ENCODE assay signal across 12 cellular contexts in the genomic region with DNA sequence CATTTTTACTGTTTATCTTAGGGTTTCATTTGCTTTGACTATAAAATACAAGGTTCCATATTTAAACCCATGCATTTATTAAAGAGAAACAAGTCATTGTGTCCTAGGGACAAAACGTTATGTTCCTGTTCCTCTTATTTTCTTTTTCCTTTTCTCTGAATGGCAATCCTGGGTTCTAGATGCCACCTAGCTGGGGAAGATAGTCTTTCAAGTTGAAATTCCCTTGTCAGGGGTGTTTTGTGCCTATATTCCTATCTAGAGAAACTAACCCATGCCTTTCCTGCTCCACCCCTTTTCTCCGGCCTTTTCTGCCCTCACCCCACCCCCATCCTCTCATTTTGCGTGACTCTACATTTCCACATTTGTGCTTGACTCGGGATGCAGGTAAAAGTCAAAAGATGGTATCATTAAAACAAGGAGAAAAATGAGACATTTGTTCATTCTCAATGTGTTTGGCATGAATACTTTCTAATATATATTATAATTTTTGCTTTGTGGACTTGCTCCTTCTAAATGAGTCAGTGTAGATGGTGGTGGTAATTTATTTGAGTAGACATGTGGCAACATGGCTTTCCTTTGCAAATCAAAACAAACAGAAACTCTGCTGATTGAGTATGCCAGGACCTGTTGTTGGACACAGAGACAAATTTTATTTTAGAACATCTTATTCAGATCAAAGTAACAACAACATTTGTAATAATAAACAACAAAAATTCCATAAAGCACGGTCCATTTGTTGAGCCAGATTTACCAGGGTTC. TPM values are rescaled to one million over a fixed set of nuclear protein-coding genes. Genes with fewer than 3 reads are reported as not detected.
DNase-seq lines count a peak whose midpoint lies in the region; ATAC-seq, FAIRE-seq and TF ChIP-seq lines count a peak whose summit lies in the region.
"Had no signal": no experiment of that assay in that cellular context is flagged by ENCODE, and none has a peak within 500 bp of the region (broad histone marks: within the 10 kb centered on the region; RNA-seq: fewer than 3 reads in every experiment).

No MANE protein-coding gene starts in this region.

- POLR2A ChIA-PET in A673 (lab: Charles Lee; ENCODE audit: low non-redundant PET) (no interaction called here), H1 (lab: Charles Lee; ENCODE audit: partially characterized antibody) (no interaction called here)

- H2BK5ac ChIP-seq in H1 (ENCODE audit: low read depth, low read length) = no peak overlapping the region

- no peaks in the 10 kb centered on the region for H3K79me1 ChIP-seq in H1 (ENCODE audit: low read depth, low read length)

- intact Hi-C loops in A673 (cut with micrococcal nuclease; ENCODE audit: unreplicated experiment) = no loop called here

- H3K79me2 ChIP-seq in H1 (ENCODE audit: control insufficient read depth in 1 of 2, insufficient read depth in 2 of 2, low read length in 2 of 2) = no peaks in the 10 kb centered on the region

- peak; percentile 48 for TF ChIP-seq CTCF in A673 (conservative IDR thresholded peaks at IDR 0.05; ENCODE audit: low read depth, low read length)
- TF ChIP-seq CTCF in H1 (IDR thresholded peaks at IDR 0.05; ENCODE audit: control extremely low read depth in 1 of 3, insufficient read depth in 1 of 3, low read depth in 1 of 3, low read length in 3 of 3) = peak in 2 of 3 experiments; percentile 14 to 27; a peak in 2 of 4 replicates
- TF ChIP-seq CTCF in liver (IDR thresholded peaks at IDR 0.05; ENCODE audit: low read depth, low read length, missing input control) = peak; percentile 51

- H2BK15ac ChIP-seq in H1 (ENCODE audit: low read length) = no peak overlapping the region

- TF ChIP-seq RAD21 in H1 (IDR thresholded peaks at IDR 0.05 in 1 of 2, conservative IDR thresholded peaks at IDR 0.05 in 1 of 2; ENCODE audit: low read depth in 2 of 2, low read length in 2 of 2) (peak; percentile 53 to 60), liver (IDR thresholded peaks at IDR 0.05) (peak; percentile 90)

- ATAC-seq in HG03280 (IDR thresholded peaks at IDR 0.05; ENCODE audit: unreplicated experiment) = no peak
- no peak for ATAC-seq in GM18502 (IDR thresholded peaks at IDR 0.05; ENCODE audit: poor library complexity, unreplicated experiment)
- ATAC-seq in GM18907 (IDR thresholded peaks at IDR 0.05; ENCODE audit: unreplicated experiment) = no peak
- ATAC-seq: stimulated activated naive B cell treated with anti-CD40 and anti-IgM and Interleukin-4, amounts not matched to agents 10 μg/mL and 1 μg/mL and 100 μg/mL, for 72 hours had no signal

- H3K14ac ChIP-seq in H1 (ENCODE audit: insufficient read length) = no peak overlapping the region

- DNase-seq in A673 (ENCODE audit: low spot score) = peak; percentile 47
- peak; percentile 65 for DNase-seq in HT1080 (ENCODE audit: low read depth)
- DNase-seq in H1 (ENCODE audit: low read depth in 1 of 2, low spot score in 2 of 2) = no peak
- DNase-seq in NCI-H1417 treated with DMSO at 0.1 percent for 48 hours (lab: John Stamatoyannopoulos, UW) = no peak
- DNase-seq: CD4-positive, CD25-positive, alpha-beta regulatory T cell; NCI-H1092; retina; stimulated activated naive B cell treated with anti-CD40 and anti-IgM and Interleukin-4, amounts not matched to agents 10 μg/mL and 1 μg/mL and 100 μg/mL, for 72 hours had no signal

- no peak overlapping the region for H2AK5ac ChIP-seq in H1 (ENCODE audit: low read depth, low read length)

- H3K4ac ChIP-seq in H1 (replicated peaks; ENCODE audit: insufficient read length, low read depth, low read length) = no peak overlapping the region

- no peak overlapping the region for H2BK12ac ChIP-seq in H1 (ENCODE audit: low read depth, low read length)

- H3K27me3 ChIP-seq in A673 (replicated peaks; ENCODE audit: insufficient read depth, low read depth, low read length, poor library complexity) (no peaks in the 10 kb centered on the region), H1 (replicated peaks in 1 of 4; ENCODE audit: control insufficient read depth in 3 of 4, extremely low read depth in 1 of 4, insufficient read depth in 3 of 4, low read length in 3 of 4) (no peaks in the 10 kb centered on the region), liver (ENCODE audit: control insufficient read depth in 4 of 4, insufficient read depth in 4 of 4, low read length in 3 of 4) (no peaks in the 10 kb centered on the region)

- H3K27ac ChIP-seq in A673 (ENCODE audit: low read depth, low read length, poor library complexity, severe bottlenecking) (peak overlapping the region; percentile 27), H1 (ENCODE audit: low read depth, low read length) (no peak overlapping the region), liver (ENCODE audit: low read depth in 1 of 2, low read length in 2 of 2) (no peak overlapping the region)

- H3K56ac ChIP-seq in H1 (replicated peaks; ENCODE audit: insufficient read length, low read depth, low read length) = no peak overlapping the region

- no peak overlapping the region for H3K9ac ChIP-seq in H1 (replicated peaks in 1 of 4; ENCODE audit: extremely low read depth in 1 of 4, low read depth in 3 of 4, low read length in 3 of 4)
- H3K9ac ChIP-seq in liver (ENCODE audit: low read depth in 1 of 2, low read length in 2 of 2) = no peak overlapping the region

- no peak overlapping the region for H3K4me2 ChIP-seq in H1 (ENCODE audit: insufficient read depth in 1 of 2, low read depth in 2 of 2, low read length in 2 of 2)

- no peak overlapping the region for H4K91ac ChIP-seq in H1 (replicated peaks; ENCODE audit: insufficient read length, low read length)

- no peak overlapping the region for H4K8ac ChIP-seq in H1 (ENCODE audit: extremely low read depth, insufficient read depth, low read length)

- no peak for TF ChIP-seq POLR2A in H1 (IDR thresholded peaks at IDR 0.05; ENCODE audit: control extremely low read depth in 1 of 2, low read depth in 2 of 2, low read length in 2 of 2)

- no peak for FAIRE-seq in H1 (lab: Jason Lieb, UNC)

- 84% methylated on average over 5 of the region's 5 CpGs; no CpG with 5 or more reads in 1 of the 2 experiments for WGBS in H1 (ENCODE audit: extremely low coverage in 1 of 2, insufficient coverage in 1 of 2, insufficient read length in 1 of 2, insufficient replicate concordance in 2 of 2, low coverage in 1 of 2, low lambda C conversion rate in 2 of 2, missing lambda C conversion rate in 1 of 2), 2 experiments
- WGBS in liver = 56% methylated on average over 5 of the region's 5 CpGs

- H2BK120ac ChIP-seq in H1 (replicated peaks; ENCODE audit: low read depth, low read length) = no peak overlapping the region

- no peaks in the 10 kb centered on the region for H3K9me3 ChIP-seq in A673 (ENCODE audit: low read depth, low read length, poor library complexity, severe bottlenecking)
- no peaks in the 10 kb centered on the region for H3K9me3 ChIP-seq in H1 (ENCODE audit: insufficient read depth in 2 of 2, low read depth in 1 of 2, low read length in 1 of 2)
- no peaks in the 10 kb centered on the region for H3K9me3 ChIP-seq in liver (ENCODE audit: control insufficient read depth in 4 of 4, low read length in 3 of 4)

- H3K18ac ChIP-seq in H1 (ENCODE audit: extremely low read depth, low read length) = no peak overlapping the region

- H4K5ac ChIP-seq in H1 (ENCODE audit: insufficient read length, low read depth, low read length) = no peak overlapping the region

- H3K23ac ChIP-seq in H1 (ENCODE audit: insufficient read length) = no peak overlapping the region

- H3K36me3 ChIP-seq in A673 (ENCODE audit: insufficient read depth, low read length, poor library complexity, severe bottlenecking) = no peaks in the 10 kb centered on the region
- no peaks in the 10 kb centered on the region for H3K36me3 ChIP-seq in H1 (ENCODE audit: control insufficient read depth in 2 of 4, insufficient read depth in 4 of 4, low read length in 3 of 4)
- H3K36me3 ChIP-seq in liver (ENCODE audit: control insufficient read depth in 4 of 4, insufficient read depth in 3 of 4, low read depth in 1 of 4, low read length in 3 of 4) = no peaks in the 10 kb centered on the region

- H2BK20ac ChIP-seq in H1 (ENCODE audit: low read length) = no peak overlapping the region

- H4K20me1 ChIP-seq in H1 (replicated peaks in 1 of 2; ENCODE audit: control insufficient read depth in 1 of 2, insufficient read depth in 2 of 2, low read length in 2 of 2) = no peaks in the 10 kb centered on the region

- no peaks in the 10 kb centered on the region for H3K23me2 ChIP-seq in H1 (ENCODE audit: low read depth, low read length)

- BruUV-seq in A673 (replicated peaks; lab: Mats Ljungman, UMichigan) = no TSS peak

- CTCF ChIA-PET in A673 (lab: Charles Lee) (no interaction called here), H1 (lab: Charles Lee; ENCODE audit: partially characterized antibody) (interaction anchor here (0.9 kb wide), 1 partner anchor 83 kb away, joined by 3 read pairs; no protein-coding TSS in a partner anchor)

- TF ChIP-seq EP300 in H1 (IDR thresholded peaks at IDR 0.05; ENCODE audit: borderline replicate concordance in 1 of 2, low read depth in 2 of 2, low read length in 2 of 2) = no peak

- H3K4me3 ChIP-seq in A673 (ENCODE audit: low read depth, low read length, poor library complexity, severe bottlenecking) (no peak overlapping the region), H1 (ENCODE audit: extremely low read depth in 1 of 4, insufficient read depth in 2 of 4, low read depth in 3 of 4, low read length in 4 of 4) (no peak overlapping the region), liver (ENCODE audit: low read depth in 1 of 3, low read length in 3 of 3) (no peak overlapping the region)

- H2AFZ ChIP-seq in H1 (ENCODE audit: low read length) = no peak overlapping the region

- H3K4me1 ChIP-seq in A673 (ENCODE audit: insufficient read depth, low read length, poor library complexity, severe bottlenecking) = peaks cover 16% of the 10 kb centered on the region
- H3K4me1 ChIP-seq in H1 (replicated peaks in 1 of 4; ENCODE audit: control insufficient read depth in 3 of 4, insufficient read depth in 4 of 4, low read length in 3 of 4) = no peaks in the 10 kb centered on the region
- H3K4me1 ChIP-seq in liver (ENCODE audit: control insufficient read depth in 4 of 4, insufficient read depth in 4 of 4, low read length in 3 of 4) = no peaks in the 10 kb centered on the region

RNA-seq across cellular contexts. Expression of gene STARD13, which starts 26.8 kb away (rescaled TPM):
- total RNA-seq in A673 (2021) (45.7 and 48.7 TPM in 2 replicates), liver (10 to 100 TPM in 1 of 2 donors, 1 to 10 TPM in 1; 3.4 to 15.3 TPM)
- 9.6 and 11.2 TPM in 2 replicates for total RNA-seq in HT1080 (2014; rRNA removed; shearing (Covaris generic))
- polyA plus RNA-seq in HT1080 (2015; cell fraction: cytosol; rRNA removed) = 11.2 and 11.6 TPM in 2 replicates
- 35.1 and 36.8 TPM in 2 replicates for polyA plus RNA-seq in HT1080 (2015; cell fraction: nucleus; rRNA removed)
- 2.8 and 2.9 TPM in 2 replicates for total RNA-seq in H1 (2021; fragmentation: NEBNext Ultra II Directional; extraction: Animal tissue kit (Norgen Biotek cat#: 25700))
- polyA plus RNA-seq in H1 (2011; rRNA removed) (0.80 and 0.82 TPM in 2 replicates), liver (1 to 10 TPM; 2.7 to 8.0 TPM)
- 0.94 TPM for polyA plus RNA-seq in H1 (2011; cell fraction: cytosol; rRNA removed)
- 3.3 TPM for polyA plus RNA-seq in H1 (2011; cell fraction: nucleus; rRNA removed)
- polyA plus RNA-seq in H1 (2012, experiment 1 of 2) = 1.3 to 2.1 TPM (median 1.7 TPM) in 4 replicates
- polyA plus RNA-seq in H1 (2012, experiment 2 of 2) = 0.34 TPM
- 1.2 TPM for polyA plus RNA-seq in H1 (2013, experiment 1 of 2)
- polyA plus RNA-seq in H1 (2013, experiment 2 of 2) = 1.2 TPM
- 4.6 and 5.3 TPM in 2 replicates for polyA minus RNA-seq in H1 (2011; rRNA and poly(A)+ RNA removed)
- polyA minus RNA-seq in H1 (2011; cell fraction: cytosol; rRNA and poly(A)+ RNA removed) = 3.5 TPM
- polyA minus RNA-seq in H1 (2011; cell fraction: nucleus; rRNA and poly(A)+ RNA removed) = 21.6 TPM
- total RNA-seq: CD4-positive, CD25-positive, alpha-beta regulatory T cell had no signal
- polyA plus RNA-seq: CD4-positive, CD25-positive, alpha-beta regulatory T cell had no signal

Comparison
In these comparisons a context has a peak if more than half of its experiments do, and no peak if none do; other contexts are left out.
1. DNase-seq: peak in A673 (single experiment) and HT1080 (single experiment); none in H1 (0 of 2) and NCI-H1417 treated with DMSO at 0.1 percent for 48 hours (single experiment).
2. Peak in every context shown above with its lines, with median percentiles within 50 percentile points of each other: CTCF ChIP-seq.